ENCODE assay signal across 24 cellular contexts in the genomic region with DNA sequence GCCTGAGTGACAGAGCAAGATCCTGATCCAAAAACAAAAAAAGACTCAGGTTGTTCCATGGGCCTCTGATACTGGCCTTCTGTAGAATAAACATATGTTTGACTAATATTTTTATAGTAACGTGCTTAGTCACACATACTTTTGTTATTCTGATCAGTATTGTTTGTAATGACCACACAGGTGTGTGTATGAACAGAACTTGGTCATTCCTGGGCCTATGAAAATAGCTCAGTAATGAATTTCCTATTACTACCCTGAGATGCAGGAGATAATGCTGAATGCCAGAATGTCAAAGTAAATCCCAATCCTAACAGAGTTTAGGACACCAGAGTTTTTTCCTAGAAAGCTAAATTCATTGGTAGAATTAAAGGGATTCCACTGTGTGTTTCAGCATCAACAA.
"Had no signal": no experiment of that assay in that cellular context is flagged by ENCODE, and none has a peak within 500 bp of the region (broad histone marks: within the 10 kb centered on the region; RNA-seq: fewer than 3 reads in every experiment).

No MANE protein-coding gene starts in this region.

- H2AFZ ChIP-seq: hepatocyte, neural progenitor cell had no signal

- H3K4me1 Mint-ChIP-seq: naive thymus-derived CD4-positive, alpha-beta T cell; stimulated activated effector memory CD8-positive, alpha-beta T cell treated with anti-CD3 and anti-CD28 coated beads, Interleukin-12 subunit alpha, Interleukin-12 subunit beta, amount 100 ng/mL, for 72 hours had no signal

- H3K9ac ChIP-seq: neural progenitor cell had no signal

- H3K27ac ChIP-seq: gastrocnemius medialis, hepatocyte, left lung, neural progenitor cell, prostate gland, right atrium auricular region, sigmoid colon, stomach, thyroid gland, vagina had no signal

- H3K27me3 ChIP-seq: gastrocnemius medialis, hepatocyte, left lung, neural progenitor cell, right atrium auricular region, sigmoid colon, stomach, thyroid gland, vagina had no signal

- H3K36me3 Mint-ChIP-seq: naive thymus-derived CD4-positive, alpha-beta T cell; stimulated activated effector memory CD8-positive, alpha-beta T cell treated with anti-CD3 and anti-CD28 coated beads, Interleukin-12 subunit alpha, Interleukin-12 subunit beta, amount 100 ng/mL, for 72 hours had no signal

- DNase-seq: cortex of kidney; effector CD8-positive, alpha-beta T cell; endodermal cell; gastrocnemius medialis; left cardiac atrium; left lung; mesendoderm; midbrain; naive thymus-derived CD4-positive, alpha-beta T cell; sigmoid colon; stimulated activated CD4-positive, alpha-beta T cell treated with anti-CD3 and anti-CD28 coated beads, Interleukin-2, amount 100 ng/mL, for 24 hours; stimulated activated CD4-positive, alpha-beta T cell treated with anti-CD3 and anti-CD28 coated beads, Interleukin-4, amount 100 ng/mL, for 24 hours; stimulated activated naive CD4-positive, alpha-beta T cell treated with Interleukin-2 at 50 U/mL for 16 hours; stomach; thyroid gland; trophoblast cell had no signal

- H3K4me1 ChIP-seq: neural progenitor cell, prostate gland, right atrium auricular region had no signal

- FAIRE-seq: islet of Langerhans had no signal

- H3K9me3 ChIP-seq: gastrocnemius medialis, left lung, prostate gland, right atrium auricular region, sigmoid colon, stomach, thyroid gland, vagina had no signal

- H3K4me3 Mint-ChIP-seq: endodermal cell; naive thymus-derived CD4-positive, alpha-beta T cell; nephron; neural progenitor cell; stimulated activated effector memory CD8-positive, alpha-beta T cell treated with anti-CD3 and anti-CD28 coated beads, Interleukin-12 subunit alpha, Interleukin-12 subunit beta, amount 100 ng/mL, for 72 hours had no signal

- H3K36me3 ChIP-seq: gastrocnemius medialis, left lung, neural progenitor cell, prostate gland, right atrium auricular region, sigmoid colon, stomach, thyroid gland, vagina had no signal

- H3K4me2 ChIP-seq: hepatocyte, neural progenitor cell had no signal

- H3K27ac Mint-ChIP-seq: naive thymus-derived CD4-positive, alpha-beta T cell; nephron; neural progenitor cell; stimulated activated effector memory CD8-positive, alpha-beta T cell treated with anti-CD3 and anti-CD28 coated beads, Interleukin-12 subunit alpha, Interleukin-12 subunit beta, amount 100 ng/mL, for 72 hours had no signal

- ATAC-seq: gastrocnemius medialis; left cardiac atrium; left lung; naive thymus-derived CD4-positive, alpha-beta T cell; stimulated activated effector memory CD8-positive, alpha-beta T cell treated with anti-CD3 and anti-CD28 coated beads, Interleukin-12 subunit alpha, Interleukin-12 subunit beta, amount 100 ng/mL, for 72 hours had no signal

- H3K4me3 ChIP-seq: gastrocnemius medialis, hepatocyte, left lung, neural progenitor cell, prostate gland, right atrium auricular region, sigmoid colon, stomach, thyroid gland, vagina had no signal

- H3K9me3 Mint-ChIP-seq: naive thymus-derived CD4-positive, alpha-beta T cell; nephron had no signal
